ENCODE assay signal across 34 cellular contexts in the genomic region with DNA sequence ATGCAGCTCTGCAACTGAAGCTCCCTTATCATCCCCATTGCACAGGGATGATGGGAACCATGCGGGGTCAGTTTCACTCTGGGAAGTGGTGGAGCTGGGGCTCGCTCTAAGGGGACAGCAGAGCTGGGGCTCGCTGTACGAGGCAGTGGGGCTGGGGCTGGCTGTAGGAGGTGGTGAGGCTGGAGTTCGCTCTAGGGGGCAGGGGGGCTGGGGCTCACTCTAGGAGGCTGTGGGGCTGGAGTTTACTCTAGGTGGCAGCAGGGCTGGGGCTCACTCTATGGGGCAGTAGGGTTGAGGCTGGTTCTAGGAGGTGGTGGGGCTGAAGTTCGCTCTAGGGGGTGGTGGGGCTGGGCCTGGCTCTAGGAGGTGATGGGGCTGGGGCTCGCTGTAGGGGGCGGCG.
"Had no signal": no experiment of that assay in that cellular context is flagged by ENCODE, and none has a peak within 500 bp of the region (broad histone marks: within the 10 kb centered on the region; RNA-seq: fewer than 3 reads in every experiment).

No MANE protein-coding gene starts in this region.

- H3K9me3 Mint-ChIP-seq: activated CD4-positive, alpha-beta T cell treated with anti-CD3 and anti-CD28 coated beads, Interleukin-2, amount 10 ng/mL, durations not matched to agents 24 days and 14 days; activated CD8-positive, alpha-beta T cell treated with anti-CD3 and anti-CD28 coated beads for 36 hours; activated naive CD4-positive, alpha-beta T cell treated with anti-CD3 and anti-CD28 coated beads for 36 hours; activated naive CD8-positive, alpha-beta T cell treated with anti-CD3 and anti-CD28 coated beads for 36 hours; activated T-cell treated with anti-CD3 and anti-CD28 coated beads, Interleukin-2, amount 50 U/mL, for 4 hours; activated T-helper 17 cell treated with anti-CD3 and anti-CD28 coated beads, Interleukin-2, amount 50 U/mL, for 72 hours; T-helper 1 cell treated with Interleukin-12 subunit alpha and Interleukin-12 subunit beta and Interleukin-4 antibody, amounts not matched to agents 30 μg/mL and 1 μg/mL, for 36 hours; T-helper 2 cell treated with Interferon-gamma antibody and Interleukin-4, amounts not matched to agents 5 μg/mL and 100 μg/mL, for 36 hours had no signal

- H3K36me3 ChIP-seq: adrenal gland, brain microvascular endothelial cell, breast epithelium had no signal

- H3K4me1 Mint-ChIP-seq: activated B cell treated with CpG ODN at 0.5 μM for 24 hours; activated CD4-positive, alpha-beta T cell treated with anti-CD3 and anti-CD28 coated beads, Interleukin-2, amount 10 ng/mL, durations not matched to agents 24 days and 14 days; activated naive CD8-positive, alpha-beta T cell treated with anti-CD3 and anti-CD28 coated beads for 36 hours; activated T-helper 17 cell treated with anti-CD3 and anti-CD28 coated beads, Interleukin-2, amount 50 U/mL, for 72 hours had no signal

- H3K27me3 Mint-ChIP-seq: activated B cell treated with CpG ODN at 0.5 μM for 24 hours; activated CD4-positive, alpha-beta memory T cell treated with anti-CD3 and anti-CD28 coated beads for 36 hours; activated CD4-positive, alpha-beta T cell treated with anti-CD3 and anti-CD28 coated beads, Interleukin-2, amount 10 ng/mL, durations not matched to agents 24 days and 14 days; activated T-helper 17 cell treated with anti-CD3 and anti-CD28 coated beads, Interleukin-2, amount 50 U/mL, for 72 hours had no signal

- H3K4me3 Mint-ChIP-seq: activated B cell treated with CpG ODN at 0.5 μM for 24 hours; activated CD4-positive, alpha-beta memory T cell treated with anti-CD3 and anti-CD28 coated beads for 36 hours; activated CD4-positive, alpha-beta T cell treated with anti-CD3 and anti-CD28 coated beads, Interleukin-2, amount 10 ng/mL, durations not matched to agents 24 days and 14 days; activated CD8-positive, alpha-beta T cell treated with anti-CD3 and anti-CD28 coated beads for 36 hours; activated naive CD4-positive, alpha-beta T cell treated with anti-CD3 and anti-CD28 coated beads for 36 hours; activated naive CD8-positive, alpha-beta T cell treated with anti-CD3 and anti-CD28 coated beads for 36 hours; activated T-cell treated with anti-CD3 and anti-CD28 coated beads, Interleukin-2, amount 50 U/mL, for 4 hours; activated T-cell treated with anti-CD3 and anti-CD28 coated beads, Interleukin-2, amount 50 U/mL, for 72 hours; activated T-helper 1 cell treated with anti-CD3 and anti-CD28 coated beads, Interleukin-12 subunit alpha, Interleukin-12 subunit beta, Interleukin-2, Interleukin-4 antibody, amounts not matched to agents 30 ng/mL and 10 ng/mL and 1 ng/mL, durations not matched to agents 14 hours and 24 hours and 36 hours; activated T-helper 17 cell treated with anti-CD3 and anti-CD28 coated beads, Interleukin-2, amount 50 U/mL, for 72 hours; T-helper 1 cell treated with Interleukin-12 subunit alpha and Interleukin-12 subunit beta and Interleukin-4 antibody, amounts not matched to agents 30 μg/mL and 1 μg/mL, for 36 hours; T-helper 2 cell treated with Interferon-gamma antibody and Interleukin-4, amounts not matched to agents 5 μg/mL and 100 μg/mL, for 36 hours had no signal

- H3K27ac Mint-ChIP-seq: activated B cell treated with CpG ODN at 0.5 μM for 24 hours; activated CD4-positive, alpha-beta memory T cell treated with anti-CD3 and anti-CD28 coated beads for 36 hours; activated CD4-positive, alpha-beta T cell treated with anti-CD3 and anti-CD28 coated beads, Interleukin-2, amount 10 ng/mL, durations not matched to agents 24 days and 14 days; activated CD8-positive, alpha-beta T cell treated with anti-CD3 and anti-CD28 coated beads for 36 hours; activated naive CD4-positive, alpha-beta T cell treated with anti-CD3 and anti-CD28 coated beads for 36 hours; activated naive CD4-positive, alpha-beta T cell treated with anti-CD3 and anti-CD28 coated beads, Interleukin-2, amount 50 U/mL, for 72 hours; activated naive CD8-positive, alpha-beta T cell treated with anti-CD3 and anti-CD28 coated beads for 36 hours; activated T-cell treated with anti-CD3 and anti-CD28 coated beads, Interleukin-2, amount 50 U/mL, for 72 hours; activated T-helper 1 cell treated with anti-CD3 and anti-CD28 coated beads, Interleukin-12 subunit alpha, Interleukin-12 subunit beta, Interleukin-2, Interleukin-4 antibody, amounts not matched to agents 30 ng/mL and 10 ng/mL and 1 ng/mL, durations not matched to agents 14 hours and 24 hours and 36 hours; activated T-helper 17 cell treated with anti-CD3 and anti-CD28 coated beads, Interleukin-2, amount 50 U/mL, for 72 hours; T-helper 1 cell treated with Interleukin-12 subunit alpha and Interleukin-12 subunit beta and Interleukin-4 antibody, amounts not matched to agents 30 μg/mL and 1 μg/mL, for 36 hours; T-helper 2 cell treated with Interferon-gamma antibody and Interleukin-4, amounts not matched to agents 5 μg/mL and 100 μg/mL, for 36 hours had no signal

- H3K9me3 ChIP-seq: adrenal gland, body of pancreas, breast epithelium had no signal

- DNase-seq: activated B cell treated with CpG ODN at 0.5 μM for 24 hours; activated CD4-positive, alpha-beta memory T cell treated with anti-CD3 and anti-CD28 coated beads for 36 hours; activated CD4-positive, alpha-beta T cell treated with anti-CD3 and anti-CD28 coated beads for 4 hours; activated CD4-positive, alpha-beta T cell treated with anti-CD3 and anti-CD28 coated beads, Interleukin-2, amount 10 ng/mL, durations not matched to agents 24 days and 14 days; activated CD4-positive, alpha-beta T cell treated with anti-CD3 and anti-CD28 coated beads, Interleukin-2, amount 50 U/mL, for 1 hour; activated CD4-positive, alpha-beta T cell treated with anti-CD3 and anti-CD28 coated beads, Interleukin-2, amount 50 U/mL, for 4 hours; activated CD4-positive, CD25-positive, alpha-beta regulatory T cell treated with anti-CD3 and anti-CD28 coated beads, Interleukin-2, amount 50 U/mL, for 72 hours; activated CD8-positive, alpha-beta memory T cell treated with anti-CD3 and anti-CD28 coated beads, Interleukin-2, amount 50 U/mL, for 4 hours; activated CD8-positive, alpha-beta T cell treated with anti-CD3 and anti-CD28 coated beads for 36 hours; activated gamma-delta T cell treated with Interleukin-2 at 50 U/mL for 16 hours; activated naive CD4-positive, alpha-beta T cell; activated naive CD4-positive, alpha-beta T cell treated with anti-CD3 and anti-CD28 coated beads for 36 hours; activated naive CD4-positive, alpha-beta T cell treated with anti-CD3 and anti-CD28 coated beads, Interleukin-2, amount 50 U/mL, for 16 hours; activated naive CD8-positive, alpha-beta T cell treated with anti-CD3 and anti-CD28 coated beads for 36 hours; activated T-cell treated with anti-CD3 and anti-CD28 coated beads for 4 hours; activated T-cell treated with anti-CD3 and anti-CD28 coated beads, Interleukin-2, amount 50 U/mL, for 1 hour; activated T-cell treated with anti-CD3 and anti-CD28 coated beads, Interleukin-2, amount 50 U/mL, for 4 hours; activated T-cell treated with anti-CD3 and anti-CD28 coated beads, Interleukin-2, amount 50 U/mL, for 72 hours; amniotic stem cell; aorta; body of pancreas; brain microvascular endothelial cell; central memory CD4-positive, alpha-beta T cell; T-helper 1 cell; T-helper 2 cell; T-helper 9 cell had no signal

- H3K27ac ChIP-seq: adrenal gland, body of pancreas, brain microvascular endothelial cell, breast epithelium, VCaP had no signal

- ATAC-seq: activated CD8-positive, alpha-beta T cell treated with anti-CD3 and anti-CD28 coated beads for 36 hours; activated naive CD4-positive, alpha-beta T cell treated with anti-CD3 and anti-CD28 coated beads, Interleukin-2, amount 50 U/mL, for 72 hours; activated T-cell treated with anti-CD3 and anti-CD28 coated beads, Interleukin-2, amount 50 U/mL, for 4 hours; activated T-cell treated with anti-CD3 and anti-CD28 coated beads, Interleukin-2, amount 50 U/mL, for 72 hours; activated T-helper 17 cell treated with anti-CD3 and anti-CD28 coated beads, Interleukin-2, amount 50 U/mL, for 72 hours; body of pancreas had no signal

- H3K4me3 ChIP-seq: adrenal gland, body of pancreas, breast epithelium had no signal

- H3K27me3 ChIP-seq: adrenal gland, body of pancreas, brain microvascular endothelial cell had no signal

- H3K36me3 Mint-ChIP-seq: activated CD4-positive, alpha-beta memory T cell treated with anti-CD3 and anti-CD28 coated beads for 36 hours; activated naive CD4-positive, alpha-beta T cell treated with anti-CD3 and anti-CD28 coated beads, Interleukin-2, amount 50 U/mL, for 72 hours; activated naive CD8-positive, alpha-beta T cell treated with anti-CD3 and anti-CD28 coated beads for 36 hours had no signal

- H3K4me1 ChIP-seq: adrenal gland, body of pancreas, breast epithelium had no signal
